ENCODE assay signal across 17 cellular contexts in the genomic region with DNA sequence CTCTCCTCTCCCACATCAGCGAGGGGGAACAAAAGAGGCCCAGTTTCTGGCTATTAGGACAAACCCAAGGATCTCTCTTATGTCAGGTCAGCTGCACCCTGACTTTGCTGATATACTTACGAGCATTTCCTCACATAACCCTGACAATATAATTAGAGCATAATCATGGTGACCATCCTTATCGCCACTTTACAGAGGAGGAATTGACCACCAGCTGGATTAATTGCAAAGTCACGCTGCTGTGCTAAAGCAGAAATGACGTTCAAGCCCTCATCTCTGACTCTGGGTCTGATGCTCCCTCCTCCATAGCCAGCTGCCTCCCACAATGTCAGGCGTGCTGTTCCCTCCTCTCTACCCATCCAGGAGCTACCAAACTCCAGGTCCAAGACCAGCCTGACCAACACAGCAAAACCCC. TPM values are rescaled to one million over a fixed set of nuclear protein-coding genes. Genes with fewer than 3 reads are reported as not detected.
DNase-seq lines count a peak whose midpoint lies in the region; ATAC-seq, FAIRE-seq and TF ChIP-seq lines count a peak whose summit lies in the region.
"Had no signal": no experiment of that assay in that cellular context is flagged by ENCODE, and none has a peak within 500 bp of the region (broad histone marks: within the 10 kb centered on the region; RNA-seq: fewer than 3 reads in every experiment).

No MANE protein-coding gene starts in this region.

- H3K9ac ChIP-seq in K562 (ENCODE audit: insufficient read depth in 1 of 2, low read depth in 2 of 2, low read length in 2 of 2): peak overlapping the region; percentile 7 to 50; a peak in 3 of 4 replicates
- H3K9ac ChIP-seq: BLaER1 had no signal

- intact Hi-C loops in K562 (cut with micrococcal nuclease): no loop called here
- intact Hi-C loops in upper lobe of right lung (cut with DNase I): no loop called here
- intact Hi-C loops in right lobe of liver (cut with DNase I): loop anchor here in 1 of 2 donors (10.0 kb wide), 1 partner anchor 47 kb away; the partner anchor contains the start of genes BHLHA9 and TRARG1

- H3K79me2 ChIP-seq in K562 (ENCODE audit: control insufficient read depth, insufficient read depth, low read length): no peaks in the 10 kb centered on the region

- in situ Hi-C loops in K562 (cut with MboI): no loop called here

- no peak overlapping the region for H3K4me3 ChIP-seq in K562
- no peak overlapping the region for H3K4me3 ChIP-seq in upper lobe of right lung
- no peak overlapping the region for H3K4me3 ChIP-seq in right lobe of liver
- H3K4me3 ChIP-seq: BLaER1, GM23338 had no signal

- H3K27ac ChIP-seq in K562 (ENCODE audit: extremely low read depth, low read depth, low read length): peak overlapping the region; percentile 72
- no peak overlapping the region for H3K27ac ChIP-seq in upper lobe of right lung
- no peak overlapping the region for H3K27ac ChIP-seq in right lobe of liver
- H3K27ac ChIP-seq: 22Rv1, BLaER1 had no signal

- peak; percentile 90 for TF ChIP-seq EP300 in K562 (IDR thresholded peaks at IDR 0.05; ENCODE audit: low read length)

- peaks cover 3% of the 10 kb centered on the region; the same call in 1 of the 2 replicates for H3K9me3 ChIP-seq in K562 (replicated peaks; ENCODE audit: control insufficient read depth, insufficient read depth, low read depth, low read length)
- no peaks in the 10 kb centered on the region for H3K9me3 ChIP-seq in upper lobe of right lung
- no peaks in the 10 kb centered on the region for H3K9me3 ChIP-seq in right lobe of liver
- H3K9me3 ChIP-seq: BLaER1 had no signal

- H2AFZ ChIP-seq in K562 (ENCODE audit: low read depth, low read length): peak overlapping the region; percentile 44
- H2AFZ ChIP-seq: GM23338 had no signal

- TF ChIP-seq CTCF in K562 (IDR thresholded peaks at IDR 0.05 in 2 of 3, conservative IDR thresholded peaks at IDR 0.05 in 1 of 3; ENCODE audit: insufficient read depth in 2 of 3, low read depth in 1 of 3, low read length in 3 of 3): no peak
- no peak for TF ChIP-seq CTCF in upper lobe of right lung (IDR thresholded peaks at IDR 0.05)
- no peak for TF ChIP-seq CTCF in right lobe of liver (IDR thresholded peaks at IDR 0.05)

- TF ChIP-seq RAD21 in K562 (CRISPR knock-in tag; conservative IDR thresholded peaks at IDR 0.05 in 1 of 2, IDR thresholded peaks at IDR 0.05 in 1 of 2): no peak

- DNase-seq in activated effector memory CD4-positive, alpha-beta T cell treated with anti-CD3 and anti-CD28 coated beads, Interleukin-2, amount 50 U/mL, for 16 hours: peak; percentile 21
- no peak for DNase-seq in activated effector memory CD4-positive, alpha-beta T cell treated with Interleukin-2 at 50 U/mL for 16 hours
- DNase-seq in OCI-M2 (lab: John Stamatoyannopoulos, UW; ENCODE audit: unreplicated experiment): peak; percentile 33
- DNase-seq in K562 (ENCODE audit: extremely low read depth in 1 of 4, low spot score in 3 of 4): peak; percentile 47 to 86 (median 60)
- DNase-seq in upper lobe of right lung: peak; percentile 20
- no peak for DNase-seq in right lobe of liver
- no peak for DNase-seq in NCI-H1436 (lab: John Stamatoyannopoulos, UW)
- DNase-seq: AML-193, Calu3, DMS 273 treated with DMSO at 0.1 percent for 48 hours, H7 had no signal

- BruUV-seq in K562 (replicated peaks; lab: Mats Ljungman, UMichigan): no TSS peak

- no peaks in the 10 kb centered on the region for H3K9me1 ChIP-seq in K562 (ENCODE audit: control insufficient read depth, insufficient read depth, low read length)

- CTCF ChIA-PET in K562 (lab: Yijun Ruan, JAX; ENCODE audit: low intra/inter-chr PET ratio): no interaction called here

- peak; percentile 97 for FAIRE-seq in K562 (lab: Jason Lieb, UNC)

- TF ChIP-seq POLR2A in K562 (conservative IDR thresholded peaks at IDR 0.05) (peak; percentile 55; the same call in 1 of the 2 replicates), right lobe of liver (IDR thresholded peaks at IDR 0.05) (no peak)

- POLR2A ChIA-PET in K562 (lab: Yijun Ruan, JAX): interaction anchor here (0.7 kb wide), 1 partner anchor 42 kb away, joined by 3 read pairs; no protein-coding TSS in a partner anchor

- H3K36me3 ChIP-seq in K562 (ENCODE audit: control insufficient read depth, insufficient read depth, low read length) (no peaks in the 10 kb centered on the region), upper lobe of right lung (no peaks in the 10 kb centered on the region), right lobe of liver (no peaks in the 10 kb centered on the region)
- H3K36me3 ChIP-seq: BLaER1 had no signal

- H3K27me3 ChIP-seq in K562 (ENCODE audit: control insufficient read depth in 2 of 2, insufficient read depth in 2 of 2, low read length in 2 of 2) (no peaks in the 10 kb centered on the region), upper lobe of right lung (no peaks in the 10 kb centered on the region), right lobe of liver (no peaks in the 10 kb centered on the region)
- H3K27me3 ChIP-seq: BLaER1 had no signal

- no peaks in the 10 kb centered on the region for H4K20me1 ChIP-seq in K562 (replicated peaks; ENCODE audit: control insufficient read depth, insufficient read depth, low read length)
- H4K20me1 ChIP-seq: BLaER1 had no signal

- peak overlapping the region; percentile 69 for H3K4me2 ChIP-seq in K562 (ENCODE audit: insufficient read depth, low read length)
- H3K4me2 ChIP-seq: BLaER1, GM23338 had no signal

- WGBS in K562 (ENCODE audit: insufficient coverage, low coverage, missing lambda C conversion rate): 0% methylated on average over 6 of the region's 6 CpGs
- WGBS in right lobe of liver (ENCODE audit: insufficient coverage, low coverage, low lambda C conversion rate, missing lambda C conversion rate): 67% methylated on average over 4 of the region's 6 CpGs

- H3K4me1 ChIP-seq in K562 (replicated peaks in 1 of 2; ENCODE audit: control insufficient read depth in 2 of 2, insufficient read depth in 2 of 2, low read length in 2 of 2) (peaks cover 13 to 23% of the 10 kb centered on the region in 2 experiments; a peak in 4 of 5 replicates), upper lobe of right lung (no peaks in the 10 kb centered on the region), right lobe of liver (no peaks in the 10 kb centered on the region)
- H3K4me1 ChIP-seq: BLaER1 had no signal

- ATAC-seq in K562: peak; percentile 90
- no peak for ATAC-seq in upper lobe of right lung
- no peak for ATAC-seq in GM18517 (IDR thresholded peaks at IDR 0.05; ENCODE audit: unreplicated experiment)
- ATAC-seq in right lobe of liver: no peak
- ATAC-seq: GM23338 had no signal

TF ChIP-seq in K562, 482 proteins besides CTCF, POLR2A, EP300 and RAD21 (continues in another document):
- TF ChIP-seq HNRNPUL1 (IDR thresholded peaks at IDR 0.05; ENCODE audit: low read length) (no peak), FOSL1 (tag; conservative IDR thresholded peaks at IDR 0.05) (peak; percentile 52; the same call in 1 of the 2 replicates), CBFA2T3 (IDR thresholded peaks at IDR 0.05) (peak; percentile 97), MED1 (CRISPR knock-in tag; IDR thresholded peaks at IDR 0.05; ENCODE audit: borderline replicate concordance) (no peak), HES1 (IDR thresholded peaks at IDR 0.05; ENCODE audit: low read depth) (0 out of 2 replicates have a peak, but pooled peaks have one; percentile 18)

RNA-seq across cellular contexts. Expression of gene TRARG1, which starts 42.6 kb away (rescaled TPM):
- total RNA-seq in K562 (2011; cell fraction: chromatin; rRNA removed; ENCODE audit: low replicate concordance): 0.07 TPM in 1 of 2 replicates, not detected in the other
- 0.17 TPM in 1 of 2 replicates, not detected in the other for total RNA-seq in K562 (2011; cell fraction: nucleolus; rRNA removed)
- total RNA-seq in K562 (2011; cell fraction: nucleoplasm; rRNA removed): not detected in 2 replicates
- total RNA-seq in K562 (2014; rRNA removed) (not detected in 2 replicates), K562 (2014; rRNA removed; fragmentation: Illumina TruSeq; extraction: Trizol) (not detected in 2 replicates), K562 (2015; rRNA removed; fragmentation: Illumina TruSeq; extraction: Trizol) (not detected in 2 replicates), K562 (2021) (not detected in 2 replicates), upper lobe of right lung (not detected), right lobe of liver (not detected)
- polyA plus RNA-seq in K562 (2011; rRNA removed) (0.01 and 0.06 TPM in 2 replicates), K562 (2014; fragmentation: Illumina TruSeq; extraction: Trizol) (not detected in 2 replicates), K562 (2014; fragmentation: Nextera tagmentation; extraction: Ambion mirVana) (not detected), K562 (2014; rRNA removed) (not detected in 2 replicates)
- 0.25 TPM in 1 of 2 replicates, not detected in the other for polyA plus RNA-seq in K562 (2011; cell fraction: cytosol; rRNA removed)
- polyA plus RNA-seq in K562 (2011; cell fraction: nucleus; rRNA removed): 0.11 TPM in 1 of 2 replicates, not detected in the other
- 0.01 TPM in 1 of 2 replicates, not detected in the other for polyA plus RNA-seq in K562 (2012)
- 0.07 TPM in 1 of 2 replicates, not detected in the other for polyA minus RNA-seq in K562 (2011; rRNA and poly(A)+ RNA removed)
- polyA minus RNA-seq in K562 (2011; cell fraction: cytosol; rRNA and poly(A)+ RNA removed): 0.29 TPM in 1 of 2 replicates, not detected in the other
- not detected in 2 replicates for polyA minus RNA-seq in K562 (2011; cell fraction: nucleus; rRNA and poly(A)+ RNA removed)
- total RNA-seq: Calu3, Daoy, GM23338, H7, HT-29 had no signal
- polyA plus RNA-seq: GM23338 had no signal

RNA-seq across cellular contexts. Expression of gene BHLHA9, which starts 51.8 kb away (rescaled TPM):
- total RNA-seq in K562 (2011; cell fraction: chromatin; rRNA removed; ENCODE audit: low replicate concordance): not detected in 2 replicates
- not detected in 2 replicates for total RNA-seq in K562 (2011; cell fraction: nucleolus; rRNA removed)
- not detected in 2 replicates for total RNA-seq in K562 (2011; cell fraction: nucleoplasm; rRNA removed)
- total RNA-seq in K562 (2014; rRNA removed): not detected in 2 replicates
- total RNA-seq in K562 (2014; rRNA removed; fragmentation: Illumina TruSeq; extraction: Trizol): not detected in 2 replicates
- not detected in 2 replicates for total RNA-seq in K562 (2015; rRNA removed; fragmentation: Illumina TruSeq; extraction: Trizol)
- total RNA-seq in K562 (2021): not detected in 2 replicates
- not detected in 2 replicates for polyA plus RNA-seq in K562 (2011; rRNA removed)
- polyA plus RNA-seq in K562 (2011; cell fraction: cytosol; rRNA removed): not detected in 2 replicates
- polyA plus RNA-seq in K562 (2011; cell fraction: nucleus; rRNA removed): not detected in 2 replicates
- not detected in 2 replicates for polyA plus RNA-seq in K562 (2012)
- polyA plus RNA-seq in K562 (2014; fragmentation: Illumina TruSeq; extraction: Trizol): not detected in 2 replicates
- not detected for polyA plus RNA-seq in K562 (2014; fragmentation: Nextera tagmentation; extraction: Ambion mirVana)
- not detected in 2 replicates for polyA plus RNA-seq in K562 (2014; rRNA removed)
- polyA minus RNA-seq in K562 (2011; rRNA and poly(A)+ RNA removed): not detected in 2 replicates
- not detected in 2 replicates for polyA minus RNA-seq in K562 (2011; cell fraction: cytosol; rRNA and poly(A)+ RNA removed)
- not detected in 2 replicates for polyA minus RNA-seq in K562 (2011; cell fraction: nucleus; rRNA and poly(A)+ RNA removed)
- total RNA-seq in upper lobe of right lung: not detected
- total RNA-seq in right lobe of liver: not detected
- total RNA-seq: Calu3, Daoy, H7, HT-29 had no signal

Comparison
In these comparisons a context has a peak if more than half of its experiments do, and no peak if none do; other contexts are left out.
1. DNase-seq: peak in activated effector memory CD4-positive, alpha-beta T cell treated with anti-CD3 and anti-CD28 coated beads, Interleukin-2, amount 50 U/mL, for 16 hours (single experiment), OCI-M2 (single experiment), K562 (4 of 4) and upper lobe of right lung (single experiment); none in activated effector memory CD4-positive, alpha-beta T cell treated with Interleukin-2 at 50 U/mL for 16 hours (single experiment), right lobe of liver (0 of 3) and NCI-H1436 (single experiment).